20 cellular contexts compared by ENCODE assay signal in the genomic region with DNA sequence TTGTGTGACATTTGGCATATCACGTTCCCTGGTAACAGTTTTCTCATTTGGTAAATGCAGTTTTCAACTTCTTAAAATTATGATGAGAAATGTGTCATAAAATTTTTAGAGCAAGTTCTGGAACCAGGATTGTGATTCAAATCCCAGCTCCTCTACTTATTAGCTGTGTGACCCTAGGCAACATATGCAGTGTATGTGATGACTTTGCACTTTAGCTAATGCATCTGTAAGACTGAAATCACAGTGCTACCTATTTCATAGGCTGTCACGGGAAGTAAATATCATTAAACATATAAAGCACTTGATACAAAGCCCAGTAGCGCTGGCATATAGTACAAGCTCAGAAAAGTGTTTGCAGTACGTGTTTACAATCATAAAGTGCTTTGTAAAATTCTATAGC.
DNase-seq lines count a peak whose midpoint lies in the region; ATAC-seq, FAIRE-seq and TF ChIP-seq lines count a peak whose summit lies in the region.
"Had no signal": no experiment of that assay in that cellular context is flagged by ENCODE, and none has a peak within 500 bp of the region (broad histone marks: within the 10 kb centered on the region; RNA-seq: fewer than 3 reads in every experiment).

No MANE protein-coding gene starts in this region.

- in situ Hi-C loops in K562 (cut with MboI), result no loop called here

- TF ChIP-seq EP300 in A549 (IDR thresholded peaks at IDR 0.05) (no peak), K562 (IDR thresholded peaks at IDR 0.05; ENCODE audit: low read length) (no peak)

- TF ChIP-seq CTCF in A549 (IDR thresholded peaks at IDR 0.05), result no peak
- TF ChIP-seq CTCF in K562 (IDR thresholded peaks at IDR 0.05 in 2 of 3, conservative IDR thresholded peaks at IDR 0.05 in 1 of 3; ENCODE audit: insufficient read depth in 2 of 3, low read depth in 1 of 3, low read length in 3 of 3), result no peak
- TF ChIP-seq CTCF in foreskin keratinocyte (conservative IDR thresholded peaks at IDR 0.05), result no peak

- no peak overlapping the region for H3K9ac ChIP-seq in K562 (ENCODE audit: insufficient read depth in 1 of 2, low read depth in 2 of 2, low read length in 2 of 2)

- no peaks in the 10 kb centered on the region for H3K9me1 ChIP-seq in K562 (ENCODE audit: control insufficient read depth, insufficient read depth, low read length)

- no peak overlapping the region for H2AFZ ChIP-seq in K562 (ENCODE audit: low read depth, low read length)

- no peaks in the 10 kb centered on the region for H3K4me1 ChIP-seq in A549
- H3K4me1 ChIP-seq in K562 (replicated peaks in 1 of 2; ENCODE audit: control insufficient read depth in 2 of 2, insufficient read depth in 2 of 2, low read length in 2 of 2), result no peaks in the 10 kb centered on the region
- no peaks in the 10 kb centered on the region for H3K4me1 ChIP-seq in foreskin keratinocyte

- H3K27me3 ChIP-seq in K562 (ENCODE audit: control insufficient read depth in 2 of 2, insufficient read depth in 2 of 2, low read length in 2 of 2) (no peaks in the 10 kb centered on the region), foreskin keratinocyte (no peaks in the 10 kb centered on the region)

- FAIRE-seq in A549 (lab: Jason Lieb, UNC) (no peak), K562 (lab: Jason Lieb, UNC) (no peak)
- FAIRE-seq: GM12878, H54 had no signal

- H3K36me3 ChIP-seq in K562 (ENCODE audit: control insufficient read depth, insufficient read depth, low read length), result no peaks in the 10 kb centered on the region

- BruUV-seq in K562 (replicated peaks; lab: Mats Ljungman, UMichigan), result no TSS peak

- H3K4me2 ChIP-seq in A549 (no peak overlapping the region), K562 (ENCODE audit: insufficient read depth, low read length) (no peak overlapping the region)

- DNase-seq in A549 (ENCODE audit: low read depth in 1 of 2, low spot score in 1 of 2), result no peak
- DNase-seq in DMS153 treated with DMSO at 0.1 percent for 48 hours (lab: John Stamatoyannopoulos, UW; ENCODE audit: unreplicated experiment), result peak; percentile 2
- peak; percentile 70 for DNase-seq in NCI-H748 (lab: John Stamatoyannopoulos, UW; ENCODE audit: unreplicated experiment)
- no peak for DNase-seq in K562 (ENCODE audit: extremely low read depth in 1 of 4, low spot score in 3 of 4)
- no peak for DNase-seq in foreskin keratinocyte
- no peak for DNase-seq in NCI-H2171 (lab: John Stamatoyannopoulos, UW)
- DNase-seq in NCI-H1930 (lab: John Stamatoyannopoulos, UW), result no peak
- DNase-seq: 8988T; C1 segment of cervical spinal cord; Calu3; CD4-positive, alpha-beta memory T cell; COR-L47; DMS79; EL; GDM1; GOT3; HCEC 1CT had no signal

- no peak for ATAC-seq in A549
- no peak for ATAC-seq in K562
- ATAC-seq in foreskin keratinocyte, result no peak
- ATAC-seq in HG02870 (IDR thresholded peaks at IDR 0.05; ENCODE audit: unreplicated experiment), result no peak

- H3K9me3 ChIP-seq in A549 (no peaks in the 10 kb centered on the region), K562 (replicated peaks; ENCODE audit: control insufficient read depth, insufficient read depth, low read depth, low read length) (no peaks in the 10 kb centered on the region; the same call in 1 of the 2 replicates)

- intact Hi-C loops in K562 (cut with micrococcal nuclease), result no loop called here

- no peaks in the 10 kb centered on the region for H4K20me1 ChIP-seq in K562 (replicated peaks; ENCODE audit: control insufficient read depth, insufficient read depth, low read length)

- POLR2A ChIA-PET in A549 (lab: Yijun Ruan, JAX), result no interaction called here
- POLR2A ChIA-PET in K562 (lab: Yijun Ruan, JAX), result no interaction called here

- CTCF ChIA-PET in A549 (lab: Yijun Ruan, JAX) (interaction anchor here (1.0 kb wide), 1 partner anchor 12 kb away, joined by 3 read pairs; no protein-coding TSS in a partner anchor), K562 (lab: Yijun Ruan, JAX; ENCODE audit: low intra/inter-chr PET ratio) (no interaction called here)

- H3K79me2 ChIP-seq in K562 (ENCODE audit: control insufficient read depth, insufficient read depth, low read length), result no peaks in the 10 kb centered on the region

- WGBS in A549 (ENCODE audit: missing lambda C conversion rate), result 7% methylated on average over 4 of the region's 4 CpGs
- 1% methylated on average over 4 of the region's 4 CpGs for WGBS in K562 (ENCODE audit: insufficient coverage, low coverage, missing lambda C conversion rate)

- TF ChIP-seq POLR2A in A549 (IDR thresholded peaks at IDR 0.05; ENCODE audit: low read length), result no peak
- no peak for TF ChIP-seq POLR2A in K562 (conservative IDR thresholded peaks at IDR 0.05)

- no peak for TF ChIP-seq RAD21 in A549 (conservative IDR thresholded peaks at IDR 0.05 in 1 of 2, IDR thresholded peaks at IDR 0.05 in 1 of 2)
- TF ChIP-seq RAD21 in K562 (CRISPR knock-in tag; conservative IDR thresholded peaks at IDR 0.05 in 1 of 2, IDR thresholded peaks at IDR 0.05 in 1 of 2), result no peak

- no peak overlapping the region for H3K27ac ChIP-seq in A549
- H3K27ac ChIP-seq in K562 (ENCODE audit: extremely low read depth, low read depth, low read length), result no peak overlapping the region
- H3K27ac ChIP-seq in foreskin keratinocyte, result no peak overlapping the region

- no peak overlapping the region for H3K4me3 ChIP-seq in A549
- H3K4me3 ChIP-seq in K562, result no peak overlapping the region
- H3K4me3 ChIP-seq: GM12878 had no signal

TF ChIP-seq in A549, 52 proteins besides CTCF, POLR2A, EP300 and RAD21:
- TF ChIP-seq TFCP2L1 (CRISPR knock-in tag; IDR thresholded peaks at IDR 0.05) (no peak), MAFK (IDR thresholded peaks at IDR 0.05; ENCODE audit: partially characterized antibody) (peak; percentile 60)

TF ChIP-seq in K562, 482 proteins besides CTCF, POLR2A, EP300 and RAD21:
- TF ChIP-seq, protein P1, sequence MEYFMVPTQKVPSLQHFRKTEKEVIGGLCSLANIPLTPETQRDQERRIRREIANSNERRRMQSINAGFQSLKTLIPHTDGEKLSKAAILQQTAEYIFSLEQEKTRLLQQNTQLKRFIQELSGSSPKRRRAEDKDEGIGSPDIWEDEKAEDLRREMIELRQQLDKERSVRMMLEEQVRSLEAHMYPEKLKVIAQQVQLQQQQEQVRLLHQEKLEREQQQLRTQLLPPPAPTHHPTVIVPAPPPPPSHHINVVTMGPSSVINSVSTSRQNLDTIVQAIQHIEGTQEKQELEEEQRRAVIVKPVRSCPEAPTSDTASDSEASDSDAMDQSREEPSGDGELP (CRISPR knock-in tag; IDR thresholded peaks at IDR 0.05; ENCODE audit: borderline replicate concordance), result no peak
- TF ChIP-seq, protein P2, sequence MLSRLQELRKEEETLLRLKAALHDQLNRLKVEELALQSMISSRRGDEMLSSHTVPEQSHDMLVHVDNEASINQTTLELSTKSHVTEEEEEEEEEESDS (CRISPR knock-in tag; IDR thresholded peaks at IDR 0.05), result no peak
- TF ChIP-seq ELK3 (CRISPR knock-in tag; IDR thresholded peaks at IDR 0.05), result no peak
- no peak for TF ChIP-seq XRCC5 (IDR thresholded peaks at IDR 0.05; ENCODE audit: low read depth, low read length)
- TF ChIP-seq MAFF (IDR thresholded peaks at IDR 0.05; ENCODE audit: low read length), result peak; percentile 11; the same call in 1 of the 2 replicates
- no peak for TF ChIP-seq ZKSCAN1 (IDR thresholded peaks at IDR 0.05; ENCODE audit: low read depth, low read length)
- TF ChIP-seq YY1 (IDR thresholded peaks at IDR 0.05; ENCODE audit: borderline replicate concordance in 1 of 3, control insufficient read depth in 1 of 3, extremely low read depth in 1 of 3, insufficient read depth in 3 of 3, insufficient read length in 1 of 3, insufficient replicate concordance in 2 of 3, low read depth in 1 of 3, low read length in 2 of 3), result no peak
- TF ChIP-seq ZBTB2 (IDR thresholded peaks at IDR 0.05), result no peak
- no peak for TF ChIP-seq CAMTA2 (CRISPR knock-in tag; conservative IDR thresholded peaks at IDR 0.05)

Comparison
In these comparisons a context has a peak if more than half of its experiments do, and no peak if none do; other contexts are left out.
1. DNase-seq: peak in DMS153 treated with DMSO at 0.1 percent for 48 hours (single experiment) and NCI-H748 (single experiment); none in A549 (0 of 2), K562 (0 of 4), foreskin keratinocyte (0 of 2), NCI-H2171 (single experiment) and NCI-H1930 (0 of 2).
2. Of the 35 proteins assayed by ChIP-seq in both K562 and A549: peak only in K562: none; only in A549: MAFK; in both: none; in neither: 34.